Comparison of ENCODE assay signal across 1 cellular context in genomic region chrX:106748377-106748776, GRCh38.
TF ChIP-seq lines count a peak whose summit lies in the region.

No MANE protein-coding gene starts in this region.

TF ChIP-seq in SK-N-SH, 30 proteins besides CTCF, POLR2A, EP300 and RAD21 (continued from another document):
- no peak for TF ChIP-seq IRF3 (IDR thresholded peaks at IDR 0.05; ENCODE audit: low read depth, low read length)
- TF ChIP-seq GABPA (IDR thresholded peaks at IDR 0.05; ENCODE audit: low read depth): no peak
- TF ChIP-seq TAF1 (IDR thresholded peaks at IDR 0.05; ENCODE audit: borderline replicate concordance, low read depth, low read length): no peak
- TF ChIP-seq SIN3A (IDR thresholded peaks at IDR 0.05; ENCODE audit: borderline replicate concordance, low read depth, low read length): no peak
- no peak for TF ChIP-seq JUND (IDR thresholded peaks at IDR 0.05)
- no peak for TF ChIP-seq SMC3 (IDR thresholded peaks at IDR 0.05; ENCODE audit: low read depth, low read length)
- no peak for TF ChIP-seq POLR2AphosphoS5 (IDR thresholded peaks at IDR 0.05; ENCODE audit: low read depth, low read length)
- no peak for TF ChIP-seq GATA2 (CRISPR knock-in tag; IDR thresholded peaks at IDR 0.05)
- no peak for TF ChIP-seq ZBTB33 (IDR thresholded peaks at IDR 0.05; ENCODE audit: borderline replicate concordance, low read depth)
- no peak for TF ChIP-seq FOSL2 (IDR thresholded peaks at IDR 0.05; ENCODE audit: borderline replicate concordance, low read depth)
- no peak for TF ChIP-seq REST (IDR thresholded peaks at IDR 0.05; ENCODE audit: low read depth, low read length)
- no peak for TF ChIP-seq NFIC (IDR thresholded peaks at IDR 0.05; ENCODE audit: borderline replicate concordance)
- no peak for TF ChIP-seq ELF1 (IDR thresholded peaks at IDR 0.05)
- no peak for TF ChIP-seq RFX5 (IDR thresholded peaks at IDR 0.05; ENCODE audit: low read length)
